12 cellular contexts compared by ENCODE assay signal in genomic region chr12:12976366-12976765, GRCh38. TPM values are rescaled to one million over a fixed set of nuclear protein-coding genes. Genes with fewer than 3 reads are reported as not detected.
A peak's percentile ranks its signal among the peaks of the same experiment; 100 is the strongest.
DNase-seq lines count a peak whose midpoint lies in the region; ATAC-seq and TF ChIP-seq lines count a peak whose summit lies in the region.
"Had no signal": no experiment of that assay in that cellular context is flagged by ENCODE, and none has a peak within 500 bp of the region (broad histone marks: within the 10 kb centered on the region; RNA-seq: fewer than 3 reads in every experiment).

No MANE protein-coding gene starts in this region.

- H3K9me3 ChIP-seq in breast epithelium (peaks cover 5 to 15% of the 10 kb centered on the region in 2 donors), spleen (peaks cover 0 to 24% (median 19%) of the 10 kb centered on the region in 8 donors)

- DNase-seq in MCF 10A (ENCODE audit: unreplicated experiment) (peak; percentile 85), breast epithelium (ENCODE audit: low spot score in 2 of 2) (no peak), epidermal melanocyte (ENCODE audit: insufficient read length, low spot score) (peak; percentile 53), midbrain (lab: John Stamatoyannopoulos, UW) (peak; percentile 67), spleen (no peak), NCI-H2227 (lab: John Stamatoyannopoulos, UW; ENCODE audit: unreplicated experiment) (no peak), D341Med (ENCODE audit: low spot score) (no peak)
- DNase-seq: activated naive CD4-positive, alpha-beta T cell; immature natural killer cell; NCI-H1436; stimulated activated CD4-positive, alpha-beta T cell treated with anti-CD3 and anti-CD28 coated beads, Interleukin-4, amount 100 ng/mL, for 1 hour had no signal

- TF ChIP-seq CTCF in MCF 10A (IDR thresholded peaks at IDR 0.05; ENCODE audit: unreplicated experiment), result no peak
- no peak for TF ChIP-seq CTCF in breast epithelium (IDR thresholded peaks at IDR 0.05)
- no peak for TF ChIP-seq CTCF in spleen (IDR thresholded peaks at IDR 0.05 in 8 of 11, conservative IDR thresholded peaks at IDR 0.05 in 3 of 11)

- peaks cover 39% of the 10 kb centered on the region for H3K36me3 Mint-ChIP-seq in MCF 10A (ENCODE audit: insufficient read depth, unreplicated experiment)

- H3K4me1 Mint-ChIP-seq in MCF 10A (ENCODE audit: insufficient read depth, unreplicated experiment), result peaks cover 12% of the 10 kb centered on the region
- H3K4me1 Mint-ChIP-seq: immature natural killer cell had no signal

- H3K27ac ChIP-seq in breast epithelium (no peak overlapping the region), spleen (no peak overlapping the region)

- H3K9me3 Mint-ChIP-seq in MCF 10A (ENCODE audit: unreplicated experiment), result peaks cover 5% of the 10 kb centered on the region

- CTCF ChIA-PET in MCF 10A (lab: Yijun Ruan, JAX), result interaction anchor here (0.5 to 4.8 kb wide), 27 partner anchors 9 to 279 kb away, joined by 3 to 42 read pairs (median 4); partner anchors contain the start of genes FAM234B and GPRC5A

- H3K4me3 ChIP-seq in breast epithelium (no peak overlapping the region), spleen (no peak overlapping the region)

- H3K4me1 ChIP-seq in breast epithelium (no peaks in the 10 kb centered on the region), spleen (peaks cover 0 to 22% (median 0%) of the 10 kb centered on the region in 6 donors)

- no peak overlapping the region for H3K4me3 Mint-ChIP-seq in MCF 10A (ENCODE audit: unreplicated experiment)
- H3K4me3 Mint-ChIP-seq: immature natural killer cell had no signal

- peak overlapping the region; percentile 85 for H3K27ac Mint-ChIP-seq in MCF 10A (ENCODE audit: low read depth, unreplicated experiment)
- H3K27ac Mint-ChIP-seq: immature natural killer cell had no signal

- WGBS in spleen, 5 donors, result 88 to 98% (median 95%) methylated on average over 2 of the region's 2 CpGs

- POLR2A ChIA-PET in MCF 10A (lab: Yijun Ruan, JAX), result interaction anchor here (0.6 to 2.6 kb wide), 16 partner anchors 10 to 236 kb away, joined by 3 to 14 read pairs (median 4); partner anchors contain the start of gene GPRC5A

- no TSS peak for BruUV-seq in MCF 10A (replicated peaks; lab: Mats Ljungman, UMichigan)

- intact Hi-C loops in MCF 10A (cut with micrococcal nuclease), result loop anchor here (5.0 kb wide), 1 partner anchor 139 kb away; no protein-coding TSS in a partner anchor
- intact Hi-C loops in breast epithelium (cut with DNase I; ENCODE audit: low total_unique reads), result no loop called here
- intact Hi-C loops in spleen (cut with DNase I; ENCODE audit: low total_unique reads), result no loop called here

- H3K27me3 Mint-ChIP-seq in MCF 10A (ENCODE audit: insufficient read depth, unreplicated experiment), result no peaks in the 10 kb centered on the region

- H3K27me3 ChIP-seq in breast epithelium, result no peaks in the 10 kb centered on the region
- no peaks in the 10 kb centered on the region for H3K27me3 ChIP-seq in spleen (replicated peaks in 1 of 7)

- no peak for ATAC-seq in GM18520 (IDR thresholded peaks at IDR 0.05; ENCODE audit: unreplicated experiment)

- H3K36me3 ChIP-seq in breast epithelium (no peaks in the 10 kb centered on the region), spleen (peaks cover 0 to 95% (median 53%) of the 10 kb centered on the region in 6 donors)

- TF ChIP-seq POLR2A in breast epithelium (IDR thresholded peaks at IDR 0.05) (no peak), spleen (IDR thresholded peaks at IDR 0.05) (no peak)

RNA-seq across cellular contexts. Expression of gene HEBP1, which starts 23.7 kb away (rescaled TPM):
- 30.8 and 31.2 TPM in 2 replicates for total RNA-seq in MCF 10A (2022)
- total RNA-seq in breast epithelium, result 10 to 100 TPM; 36.4 to 64.5 (median 39.7) TPM
- total RNA-seq in spleen, result 10 to 100 TPM; 44.4 to 77.2 (median 60.7) TPM
- polyA plus RNA-seq in spleen, result 10 to 100 TPM; 25.1 to 79.4 (median 54.6) TPM

RNA-seq across cellular contexts. Expression of gene GPRC5D, which starts 24.4 kb away (rescaled TPM):
- total RNA-seq in MCF 10A (2022) (not detected in 2 replicates), breast epithelium (not detected), spleen (1 to 10 TPM in 1 of 7 donors, under 1 TPM in 3, not detected in 3; 0.40 to 1.4 (median 0.48) TPM)
- polyA plus RNA-seq in spleen, result under 1 TPM in 1 of 3 donors, not detected in 2; 0.23 TPM

Comparison
In these comparisons a context has a peak if more than half of its experiments do, and no peak if none do; other contexts are left out.
1. DNase-seq: peak in MCF 10A (single experiment), epidermal melanocyte (single experiment) and midbrain (single experiment); none in breast epithelium (0 of 2), spleen (single experiment), NCI-H2227 (single experiment) and D341Med (single experiment).